Comparison of ENCODE assay signal across 12 cellular contexts in the genomic region with DNA sequence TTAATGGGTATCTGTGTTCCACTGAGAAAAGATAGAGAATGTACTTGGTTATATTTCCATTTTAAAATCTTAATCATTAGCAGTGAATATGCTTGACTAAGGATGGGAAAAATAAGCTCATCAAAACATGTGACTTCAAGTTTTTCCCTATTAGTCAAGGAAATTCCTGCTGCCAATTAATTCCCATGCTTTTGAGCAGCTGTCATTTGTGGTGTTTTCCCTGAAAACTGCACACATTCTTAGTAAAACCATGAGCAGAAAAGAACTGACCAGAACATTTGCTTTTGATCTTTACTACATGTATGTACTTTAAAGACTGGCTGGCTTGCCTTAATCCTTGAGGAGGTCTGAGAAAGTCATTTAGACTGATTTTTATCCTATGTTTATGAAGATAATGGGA.
DNase-seq lines count a peak whose midpoint lies in the region; ATAC-seq, FAIRE-seq and TF ChIP-seq lines count a peak whose summit lies in the region.
"Had no signal": no experiment of that assay in that cellular context is flagged by ENCODE, and none has a peak within 500 bp of the region (broad histone marks: within the 10 kb centered on the region; RNA-seq: fewer than 3 reads in every experiment).

No MANE protein-coding gene starts in this region.

- intact Hi-C loops in Panc1 (cut with micrococcal nuclease; ENCODE audit: unreplicated experiment) (no loop called here), endothelial cell of umbilical vein (cut with micrococcal nuclease) (loop anchor here (5.0 kb wide), 1 partner anchor 126 kb away; no protein-coding TSS in a partner anchor), lower lobe of right lung (cut with DNase I) (no loop called here)

- H2AFZ ChIP-seq in endothelial cell of umbilical vein (ENCODE audit: low read depth, low read length) (no peak overlapping the region), mesenchymal stem cell (ENCODE audit: low read depth, low read length) (no peak overlapping the region)

- no peak for FAIRE-seq in endothelial cell of umbilical vein (lab: Jason Lieb, UNC)

- H2BK5ac ChIP-seq in mesenchymal stem cell (ENCODE audit: low read depth, low read length, poor library complexity, severe bottlenecking) = no peak overlapping the region

- no peak overlapping the region for H3K4me3 Mint-ChIP-seq in CD8-positive, alpha-beta memory T cell
- H3K4me3 Mint-ChIP-seq: endodermal cell had no signal

- no peak overlapping the region for H4K8ac ChIP-seq in mesenchymal stem cell (ENCODE audit: low read length)

- CTCF ChIA-PET in Panc1 (lab: Charles Lee) (no interaction called here), endothelial cell of umbilical vein (lab: Charles Lee) (interaction anchor here (0.8 to 1.9 kb wide), 5 partner anchors 18 to 326 kb away, joined by 3 to 6 read pairs (median 4); no protein-coding TSS in a partner anchor)
- CTCF ChIA-PET in CD8-positive, alpha-beta memory T cell (lab: Charles Lee) = no interaction called here

- no peaks in the 10 kb centered on the region for H3K9me3 Mint-ChIP-seq in CD8-positive, alpha-beta memory T cell
- H3K9me3 Mint-ChIP-seq: endodermal cell had no signal

- H3K18ac ChIP-seq in mesenchymal stem cell (ENCODE audit: low read depth in 1 of 2, low read length in 2 of 2) = no peak overlapping the region

- H3K9me3 ChIP-seq in Panc1 (ENCODE audit: control insufficient read depth, insufficient read depth, low read depth, low read length) = no peaks in the 10 kb centered on the region
- no peaks in the 10 kb centered on the region for H3K9me3 ChIP-seq in endothelial cell of umbilical vein (replicated peaks; ENCODE audit: control insufficient read depth, insufficient read depth, low read length)
- H3K9me3 ChIP-seq in mesenchymal stem cell (ENCODE audit: control insufficient read depth, low read length) = no peaks in the 10 kb centered on the region
- H3K9me3 ChIP-seq in thoracic aorta = no peaks in the 10 kb centered on the region
- no peaks in the 10 kb centered on the region for H3K9me3 ChIP-seq in CD8-positive, alpha-beta memory T cell (ENCODE audit: low read length)
- no peaks in the 10 kb centered on the region for H3K9me3 ChIP-seq in lower lobe of right lung

- BruUV-seq in Panc1 (replicated peaks; lab: Mats Ljungman, UMichigan) (no TSS peak), endothelial cell of umbilical vein (replicated peaks; lab: Mats Ljungman, UMichigan) (no TSS peak)

- TF ChIP-seq CTCF in Panc1 (IDR thresholded peaks at IDR 0.05) (no peak), endothelial cell of umbilical vein (IDR thresholded peaks at IDR 0.05; ENCODE audit: extremely low read depth in 1 of 2, insufficient read depth in 1 of 2, low read depth in 1 of 2, low read length in 2 of 2) (no peak), thoracic aorta (IDR thresholded peaks at IDR 0.05) (no peak), lower lobe of right lung (IDR thresholded peaks at IDR 0.05) (no peak)

- no peak overlapping the region for H3K14ac ChIP-seq in mesenchymal stem cell (ENCODE audit: low read length in 2 of 2)

- H3K9ac ChIP-seq in endothelial cell of umbilical vein (replicated peaks; ENCODE audit: extremely low read depth, insufficient read depth, low read length) = no peak overlapping the region
- peak overlapping the region; percentile 53 for H3K9ac ChIP-seq in mesenchymal stem cell (ENCODE audit: low read length)

- peak overlapping the region; percentile 54; the same call in 1 of the 2 replicates for H3K27ac ChIP-seq in Panc1 (ENCODE audit: low read length)
- H3K27ac ChIP-seq in endothelial cell of umbilical vein (ENCODE audit: insufficient read depth, low read depth, low read length) = no peak overlapping the region
- H3K27ac ChIP-seq in mesenchymal stem cell (ENCODE audit: low read length, poor library complexity, severe bottlenecking) = peak overlapping the region; percentile 79
- H3K27ac ChIP-seq in thoracic aorta = peak overlapping the region; percentile 96 to 98
- no peak overlapping the region for H3K27ac ChIP-seq in CD8-positive, alpha-beta memory T cell (ENCODE audit: low read depth, low read length)
- no peak overlapping the region for H3K27ac ChIP-seq in lower lobe of right lung

- no peak overlapping the region for H2BK15ac ChIP-seq in mesenchymal stem cell (ENCODE audit: low read depth, poor library complexity, severe bottlenecking)

- no peak overlapping the region for H4K91ac ChIP-seq in mesenchymal stem cell (ENCODE audit: low read length)

- in situ Hi-C loops in Panc1 (cut with HindIII; ENCODE audit: low pct_unique_long_range_greater_than_20kb, low sequenced_read_pairs) = no loop called here

- H3K9me1 ChIP-seq in endothelial cell of umbilical vein (replicated peaks; ENCODE audit: control insufficient read depth, extremely low read depth, insufficient read depth, low read length) = no peaks in the 10 kb centered on the region

- DNase-seq in Panc1 (ENCODE audit: low read depth, low spot score) (no peak), endothelial cell of umbilical vein (ENCODE audit: low read depth, low spot score) (peak; percentile 86), mesenchymal stem cell (peak; percentile 82), thoracic aorta (ENCODE audit: low spot score) (no peak), lower lobe of right lung (no peak), iPS-NIHi11 (ENCODE audit: low spot score) (no peak)
- DNase-seq in CD8-positive, alpha-beta memory T cell = no peak
- DNase-seq: activated CD8-positive, alpha-beta memory T cell treated with anti-CD3 and anti-CD28 coated beads, Interleukin-2, amount 50 U/mL, for 4 hours; COR-L47; islet precursor cell; NCI-H446 treated with DMSO at 0.1 percent for 48 hours had no signal

- no peak overlapping the region for H2AK5ac ChIP-seq in mesenchymal stem cell (ENCODE audit: low read length, severe bottlenecking)

- H4K20me1 ChIP-seq in endothelial cell of umbilical vein (replicated peaks; ENCODE audit: control insufficient read depth, extremely low read depth, insufficient read depth, low read length) = no peaks in the 10 kb centered on the region

- no peaks in the 10 kb centered on the region for H3K27me3 Mint-ChIP-seq in CD8-positive, alpha-beta memory T cell

- peaks cover 50% of the 10 kb centered on the region for H3K4me1 ChIP-seq in Panc1 (ENCODE audit: control insufficient read depth, insufficient read depth, low read length)
- peaks cover 28% of the 10 kb centered on the region for H3K4me1 ChIP-seq in endothelial cell of umbilical vein (ENCODE audit: control insufficient read depth, extremely low read depth, insufficient read depth, low read length)
- peaks cover 14% of the 10 kb centered on the region for H3K4me1 ChIP-seq in mesenchymal stem cell (ENCODE audit: control insufficient read depth, insufficient read depth, low read depth, low read length)
- H3K4me1 ChIP-seq in thoracic aorta (ENCODE audit: control insufficient read depth in 1 of 2, low read depth in 2 of 2) = peaks cover 43 to 88% of the 10 kb centered on the region in 2 donors
- H3K4me1 ChIP-seq in CD8-positive, alpha-beta memory T cell (ENCODE audit: insufficient read depth, low read length) = no peaks in the 10 kb centered on the region
- H3K4me1 ChIP-seq in lower lobe of right lung = peaks cover 32% of the 10 kb centered on the region

- peaks cover 10% of the 10 kb centered on the region for H3K79me1 ChIP-seq in mesenchymal stem cell (replicated peaks; ENCODE audit: low read length, poor library complexity, severe bottlenecking)

- H3K27ac Mint-ChIP-seq in CD8-positive, alpha-beta memory T cell = no peak overlapping the region
- H3K27ac Mint-ChIP-seq: endodermal cell had no signal

- H3K36me3 ChIP-seq in Panc1 (ENCODE audit: control insufficient read depth, insufficient read depth, low read length) (no peaks in the 10 kb centered on the region), endothelial cell of umbilical vein (ENCODE audit: control insufficient read depth in 2 of 2, extremely low read depth in 1 of 2, insufficient read depth in 2 of 2, low read length in 2 of 2) (peaks cover 0 to 2% of the 10 kb centered on the region in 2 experiments), mesenchymal stem cell (ENCODE audit: control insufficient read depth in 1 of 2, insufficient read depth in 2 of 2, low read depth in 1 of 2, low read length in 2 of 2) (no peaks in the 10 kb centered on the region), thoracic aorta (no peaks in the 10 kb centered on the region), lower lobe of right lung (no peaks in the 10 kb centered on the region)
- H3K36me3 ChIP-seq in CD8-positive, alpha-beta memory T cell (ENCODE audit: insufficient read depth, low read length) = peaks cover 4% of the 10 kb centered on the region

- no peaks in the 10 kb centered on the region for H3K79me2 ChIP-seq in endothelial cell of umbilical vein (ENCODE audit: control insufficient read depth, insufficient read depth, low read length)

- H3K4me3 ChIP-seq in Panc1 (ENCODE audit: low read depth in 2 of 2, low read length in 2 of 2) = no peak overlapping the region
- H3K4me3 ChIP-seq in endothelial cell of umbilical vein (replicated peaks in 1 of 3; ENCODE audit: insufficient read depth in 1 of 3, low read depth in 1 of 3, low read length in 3 of 3) = no peak overlapping the region
- no peak overlapping the region for H3K4me3 ChIP-seq in mesenchymal stem cell (ENCODE audit: insufficient read depth in 1 of 2, low read depth in 1 of 2, low read length in 2 of 2)
- peak overlapping the region; percentile 51 for H3K4me3 ChIP-seq in thoracic aorta
- no peak overlapping the region for H3K4me3 ChIP-seq in CD8-positive, alpha-beta memory T cell (ENCODE audit: low read length)
- H3K4me3 ChIP-seq in lower lobe of right lung = no peak overlapping the region

- no peak overlapping the region for H3K23ac ChIP-seq in mesenchymal stem cell (ENCODE audit: low read length in 2 of 2)

- TF ChIP-seq POLR2A in endothelial cell of umbilical vein (IDR thresholded peaks at IDR 0.05; ENCODE audit: low read depth, low read length) = no peak

- peaks cover 3 to 30% (median 10%) of the 10 kb centered on the region in 3 donors for H3K4me1 Mint-ChIP-seq in CD8-positive, alpha-beta memory T cell

- H3K36me3 Mint-ChIP-seq in CD8-positive, alpha-beta memory T cell = peaks cover 4 to 31% (median 31%) of the 10 kb centered on the region in 3 donors

- dilution Hi-C loops in endothelial cell of umbilical vein (cut with MboI; ENCODE audit: extremely low pct_ligation_motif_present, low sequenced_read_pairs) = no loop called here

- no peak overlapping the region for H2BK12ac ChIP-seq in mesenchymal stem cell (ENCODE audit: low read length in 2 of 2)

- ATAC-seq in Panc1 (no peak), thoracic aorta (ENCODE audit: insufficient number of reproducible peaks, low FRiP score, low read depth) (no peak), lower lobe of right lung (no peak)

- POLR2A ChIA-PET in Panc1 (lab: Charles Lee) (no interaction called here), endothelial cell of umbilical vein (lab: Charles Lee) (interaction anchor here (0.6 kb wide), 1 partner anchor 340 kb away, joined by 7 read pairs; no protein-coding TSS in a partner anchor)
- POLR2A ChIA-PET in CD8-positive, alpha-beta memory T cell (lab: Charles Lee) = no interaction called here

- H2BK120ac ChIP-seq in mesenchymal stem cell (ENCODE audit: low read depth, low read length) = no peak overlapping the region

- H3K27me3 ChIP-seq in Panc1 (ENCODE audit: control insufficient read depth, insufficient read depth, low read length) = no peaks in the 10 kb centered on the region
- no peaks in the 10 kb centered on the region for H3K27me3 ChIP-seq in endothelial cell of umbilical vein (ENCODE audit: control insufficient read depth in 2 of 2, insufficient read depth in 2 of 2, low read length in 2 of 2)
- no peaks in the 10 kb centered on the region for H3K27me3 ChIP-seq in mesenchymal stem cell (ENCODE audit: control insufficient read depth in 1 of 2, insufficient read depth in 1 of 2, low read length in 2 of 2)
- no peaks in the 10 kb centered on the region for H3K27me3 ChIP-seq in thoracic aorta (replicated peaks; ENCODE audit: insufficient read depth)
- H3K27me3 ChIP-seq in CD8-positive, alpha-beta memory T cell (ENCODE audit: insufficient read depth, low read length, poor library complexity, severe bottlenecking) = no peaks in the 10 kb centered on the region
- H3K27me3 ChIP-seq in lower lobe of right lung (ENCODE audit: low read depth) = no peaks in the 10 kb centered on the region

- H3K4ac ChIP-seq in mesenchymal stem cell (ENCODE audit: low read depth in 1 of 2, low read length in 2 of 2) = no peak overlapping the region

- H3K4me2 ChIP-seq in endothelial cell of umbilical vein (ENCODE audit: insufficient read depth, low read length) (no peak overlapping the region), mesenchymal stem cell (ENCODE audit: low read length, poor library complexity, severe bottlenecking) (no peak overlapping the region)

Comparison
In these comparisons a context has a peak if more than half of its experiments do, and no peak if none do; other contexts are left out.
1. DNase-seq: peak in endothelial cell of umbilical vein (single experiment) and mesenchymal stem cell (single experiment); none in Panc1 (single experiment), thoracic aorta (single experiment), CD8-positive, alpha-beta memory T cell (0 of 5), lower lobe of right lung (single experiment) and iPS-NIHi11 (single experiment).
2. H3K27ac ChIP-seq: peak in Panc1 (single experiment), mesenchymal stem cell (single experiment) and thoracic aorta (2 of 2); none in endothelial cell of umbilical vein (single experiment), CD8-positive, alpha-beta memory T cell (single experiment) and lower lobe of right lung (single experiment).